In genomic region chr12:288687-289086, GRCh38 we compare ENCODE assay signal across 15 cellular contexts. TPM values are rescaled to one million over a fixed set of nuclear protein-coding genes. Genes with fewer than 3 reads are reported as not detected.
DNase-seq lines count a peak whose midpoint lies in the region; ATAC-seq and TF ChIP-seq lines count a peak whose summit lies in the region.
"Had no signal": no experiment of that assay in that cellular context is flagged by ENCODE, and none has a peak within 500 bp of the region (broad histone marks: within the 10 kb centered on the region; RNA-seq: fewer than 3 reads in every experiment).

No MANE protein-coding gene starts in this region.

- H3K27ac ChIP-seq in heart left ventricle (no peak overlapping the region), heart right ventricle (no peak overlapping the region), foreskin keratinocyte (peak overlapping the region; percentile 8)
- H3K27ac ChIP-seq: lower lobe of right lung, ovary had no signal

- no TSS peak for BruUV-seq in Caco-2 (replicated peaks; lab: Mats Ljungman, UMichigan)

- intact Hi-C loops in heart left ventricle (cut with DNase I), result no loop called here
- intact Hi-C loops in heart right ventricle (cut with DNase I), result no loop called here
- intact Hi-C loops in Caco-2 (cut with micrococcal nuclease; ENCODE audit: unreplicated experiment), result no loop called here

- CTCF ChIA-PET in Caco-2 (lab: Charles Lee), result no interaction called here

- no peak for ATAC-seq in heart left ventricle
- no peak for ATAC-seq in heart right ventricle
- ATAC-seq in foreskin keratinocyte, result peak; percentile 35
- ATAC-seq in HG02938 (IDR thresholded peaks at IDR 0.05; ENCODE audit: unreplicated experiment), result no peak
- no peak for ATAC-seq in esophagus mucosa
- ATAC-seq: lower lobe of right lung had no signal

- H3K4me1 ChIP-seq in heart left ventricle (peaks cover 0 to 14% (median 0%) of the 10 kb centered on the region in 12 donors), heart right ventricle (peaks cover 0 to 12% (median 6%) of the 10 kb centered on the region in 9 donors), foreskin keratinocyte (peaks cover 4% of the 10 kb centered on the region), Caco-2 (no peaks in the 10 kb centered on the region)
- H3K4me1 ChIP-seq: lower lobe of right lung had no signal

- H3K9me3 ChIP-seq in heart left ventricle (no peaks in the 10 kb centered on the region), heart right ventricle (no peaks in the 10 kb centered on the region), Caco-2 (no peaks in the 10 kb centered on the region)
- H3K9me3 ChIP-seq: lower lobe of right lung, ovary had no signal

- TF ChIP-seq POLR2A in heart left ventricle (IDR thresholded peaks at IDR 0.05), result no peak

- no peak for TF ChIP-seq CTCF in heart left ventricle (IDR thresholded peaks at IDR 0.05)
- no peak for TF ChIP-seq CTCF in heart right ventricle (IDR thresholded peaks at IDR 0.05)
- no peak for TF ChIP-seq CTCF in foreskin keratinocyte (conservative IDR thresholded peaks at IDR 0.05)
- TF ChIP-seq CTCF in Caco-2 (IDR thresholded peaks at IDR 0.05; ENCODE audit: insufficient read depth in 1 of 2, low read depth in 1 of 2, low read length in 1 of 2, severe bottlenecking in 1 of 2, unreplicated experiment in 1 of 2), result no peak

- H3K4me1 Mint-ChIP-seq in Caco-2 (ENCODE audit: low read depth, unreplicated experiment), result no peaks in the 10 kb centered on the region

- no peak overlapping the region for H3K4me3 ChIP-seq in heart left ventricle
- H3K4me3 ChIP-seq in heart right ventricle, result no peak overlapping the region
- H3K4me3 ChIP-seq in Caco-2 (ENCODE audit: low read depth, low read length), result no peak overlapping the region
- H3K4me3 ChIP-seq: dorsolateral prefrontal cortex, lower lobe of right lung, ovary had no signal

- 70 to 81% (median 81%) methylated on average over 5 of the region's 5 CpGs for WGBS in heart left ventricle, 4 donors
- WGBS in heart right ventricle, 2 donors, result 72 to 81% methylated on average over 5 of the region's 5 CpGs

- no peaks in the 10 kb centered on the region for H3K27me3 Mint-ChIP-seq in Caco-2 (ENCODE audit: insufficient read depth, unreplicated experiment)
- H3K27me3 Mint-ChIP-seq: activated B cell treated with CpG ODN at 0.5 μM for 24 hours; activated naive CD8-positive, alpha-beta T cell had no signal

- no peak overlapping the region for H3K27ac Mint-ChIP-seq in Caco-2 (ENCODE audit: unreplicated experiment)
- H3K27ac Mint-ChIP-seq: activated B cell treated with CpG ODN at 0.5 μM for 24 hours; activated naive CD8-positive, alpha-beta T cell had no signal

- H3K4me3 Mint-ChIP-seq in Caco-2 (ENCODE audit: unreplicated experiment), result no peak overlapping the region
- H3K4me3 Mint-ChIP-seq: activated B cell treated with CpG ODN at 0.5 μM for 24 hours; activated naive CD8-positive, alpha-beta T cell had no signal

- H3K27me3 ChIP-seq in heart left ventricle, result no peaks in the 10 kb centered on the region
- no peaks in the 10 kb centered on the region for H3K27me3 ChIP-seq in heart right ventricle
- no peaks in the 10 kb centered on the region for H3K27me3 ChIP-seq in foreskin keratinocyte
- H3K27me3 ChIP-seq in Caco-2 (replicated peaks; ENCODE audit: control insufficient read depth, insufficient read depth, low read length), result no peaks in the 10 kb centered on the region
- H3K27me3 ChIP-seq: dorsolateral prefrontal cortex, ovary had no signal

- peaks cover 5 to 89% (median 70%) of the 10 kb centered on the region in 9 donors for H3K36me3 ChIP-seq in heart left ventricle
- peaks cover 0 to 96% (median 35%) of the 10 kb centered on the region in 9 donors for H3K36me3 ChIP-seq in heart right ventricle
- H3K36me3 ChIP-seq in Caco-2 (ENCODE audit: control insufficient read depth, insufficient read depth, low read length), result peaks cover 6% of the 10 kb centered on the region
- H3K36me3 ChIP-seq: ovary had no signal

- H3K9me3 Mint-ChIP-seq in Caco-2 (ENCODE audit: unreplicated experiment), result no peaks in the 10 kb centered on the region
- H3K9me3 Mint-ChIP-seq: activated B cell treated with CpG ODN at 0.5 μM for 24 hours had no signal

- peak in 3 of 5 donors; percentile 11 to 39 (median 31) for DNase-seq in heart left ventricle
- no peak for DNase-seq in heart right ventricle
- peak; percentile 20 for DNase-seq in amniotic epithelial cell (ENCODE audit: low read depth)
- peak; percentile 27 to 50 for DNase-seq in foreskin keratinocyte
- peak; percentile 49 for DNase-seq in stromal cell of bone marrow (ENCODE audit: low read depth)
- DNase-seq in Caco-2, result no peak
- DNase-seq: activated B cell treated with CpG ODN at 0.5 μM for 24 hours; activated CD8-positive, alpha-beta memory T cell treated with anti-CD3 and anti-CD28 coated beads, Interleukin-2, amount 50 U/mL, for 4 hours; lower lobe of right lung; ovary had no signal

- POLR2A ChIA-PET in Caco-2 (lab: Charles Lee), result no interaction called here

- H3K36me3 Mint-ChIP-seq in Caco-2 (ENCODE audit: insufficient read depth, unreplicated experiment), result peaks cover 44% of the 10 kb centered on the region

RNA-seq across cellular contexts. Expression of gene SLC6A13, which starts 26.1 kb away (rescaled TPM):
- total RNA-seq in heart left ventricle (1 to 10 TPM in 8 of 9 donors, under 1 TPM in 1; 0.87 to 4.6 (median 2.6) TPM), heart right ventricle (1 to 10 TPM; 1.5 to 6.1 (median 3.2) TPM), foreskin keratinocyte (not detected in 2 replicates), esophagus mucosa (not detected), Caco-2 (2022) (1.0 and 1.3 TPM in 2 replicates)
- polyA plus RNA-seq in heart left ventricle (1 to 10 TPM in 1 of 2 donors, under 1 TPM in 1; 0.79 to 4.3 TPM), heart right ventricle (1 to 10 TPM in 1 of 2 donors, under 1 TPM in 1; 0.87 to 5.6 TPM), foreskin keratinocyte (not detected in 2 replicates)
- total RNA-seq: A673 had no signal

Comparison
In these comparisons a context has a peak if more than half of its experiments do, and no peak if none do; other contexts are left out.
1. DNase-seq: peak in heart left ventricle (3 of 5), amniotic epithelial cell (single experiment), foreskin keratinocyte (2 of 2) and stromal cell of bone marrow (single experiment); none in heart right ventricle (0 of 2) and Caco-2 (0 of 2).